18 cellular contexts compared by ENCODE assay signal in the genomic region with DNA sequence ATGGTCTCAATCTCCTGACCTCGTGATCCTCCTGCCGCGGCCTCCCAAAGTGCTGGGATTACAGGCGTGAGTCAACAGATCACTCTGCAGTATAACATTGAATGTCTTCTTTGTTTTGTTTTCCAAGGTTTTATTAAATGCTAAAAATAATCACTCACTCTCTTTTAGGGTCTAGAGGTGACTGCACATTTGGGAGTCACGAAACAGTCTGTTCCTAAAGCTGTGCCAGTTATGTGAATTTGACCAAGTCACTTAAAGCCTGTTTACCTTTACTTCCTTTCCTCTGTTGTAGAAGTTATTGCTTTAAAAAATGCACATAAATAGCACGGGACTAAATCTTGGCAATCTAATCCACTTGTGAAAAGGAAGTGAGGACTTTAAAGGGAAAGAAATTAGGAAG.
DNase-seq lines count a peak whose midpoint lies in the region; ATAC-seq, FAIRE-seq and TF ChIP-seq lines count a peak whose summit lies in the region.
"Had no signal": no experiment of that assay in that cellular context is flagged by ENCODE, and none has a peak within 500 bp of the region (broad histone marks: within the 10 kb centered on the region; RNA-seq: fewer than 3 reads in every experiment).

No MANE protein-coding gene starts in this region.

- TF ChIP-seq POLR2A in prostate gland (IDR thresholded peaks at IDR 0.05): no peak

- TF ChIP-seq CTCF in C4-2B (conservative IDR thresholded peaks at IDR 0.05) (no peak), prostate gland (IDR thresholded peaks at IDR 0.05) (no peak)

- H3K27ac ChIP-seq in C4-2B (peak overlapping the region; percentile 49), prostate gland (peak overlapping the region; percentile 35 to 71)
- H3K27ac ChIP-seq: HL-60 had no signal

- FAIRE-seq in endometrium (lab: Jason Lieb, UNC): peak; percentile 55

- no peaks in the 10 kb centered on the region for H3K36me3 ChIP-seq in prostate gland

- 33% methylated on average over 6 of the region's 6 CpGs for WGBS in prostate gland

- DNase-seq in SK-MEL-5 (ENCODE audit: low read depth, low spot score): peak; percentile 16
- DNase-seq in prostate gland (ENCODE audit: low spot score): peak; percentile 9
- DNase-seq in AML-193 (lab: John Stamatoyannopoulos, UW): no peak
- no peak for DNase-seq in A172 (ENCODE audit: low spot score)
- no peak for DNase-seq in NCI-H2227 (lab: John Stamatoyannopoulos, UW; ENCODE audit: unreplicated experiment)
- DNase-seq: 8988T; ACHN; C1 segment of cervical spinal cord; Caco-2; CD4-positive, alpha-beta memory T cell; DND-41; GDM1; HCEC 1CT; HFFc6 had no signal

- H3K4me1 ChIP-seq in prostate gland (replicated peaks): no peaks in the 10 kb centered on the region
- H3K4me1 ChIP-seq: Caco-2 had no signal

- no peaks in the 10 kb centered on the region for H3K27me3 ChIP-seq in prostate gland (replicated peaks; ENCODE audit: insufficient read depth)

- in situ Hi-C loops in SK-MEL-5 (cut with HindIII; ENCODE audit: low pct_unique_long_range_greater_than_20kb, low sequenced_read_pairs): no loop called here

- H3K9me3 ChIP-seq in prostate gland: no peaks in the 10 kb centered on the region
- H3K9me3 ChIP-seq: Caco-2 had no signal

- H3K4me3 ChIP-seq in prostate gland: no peak overlapping the region

- intact Hi-C loops in prostate gland (cut with DNase I): no loop called here

- no peak for ATAC-seq in GM21528 (IDR thresholded peaks at IDR 0.05; ENCODE audit: low FRiP score, unreplicated experiment)

Comparison
In these comparisons a context has a peak if more than half of its experiments do, and no peak if none do; other contexts are left out.
1. DNase-seq: peak in SK-MEL-5 (single experiment) and prostate gland (single experiment); none in AML-193 (0 of 2), A172 (single experiment) and NCI-H2227 (single experiment).